In genomic region chr22:19472233-19472632, GRCh38 we compare ENCODE assay signal across 26 cellular contexts.
"Had no signal": no experiment of that assay in that cellular context is flagged by ENCODE, and none has a peak within 500 bp of the region (broad histone marks: within the 10 kb centered on the region; RNA-seq: fewer than 3 reads in every experiment).

No MANE protein-coding gene starts in this region.

- H3K27me3 ChIP-seq: colonic mucosa, gastroesophageal sphincter, heart right ventricle, left lung, ovary, sigmoid colon, stomach, thyroid gland, vagina had no signal

- H3K27ac Mint-ChIP-seq: effector memory CD8-positive, alpha-beta T cell; nephron progenitor cell; stimulated activated effector memory CD8-positive, alpha-beta T cell treated with anti-CD3 and anti-CD28 coated beads, Interleukin-12 subunit alpha, Interleukin-12 subunit beta, amount 100 ng/mL, for 72 hours had no signal

- H3K27me3 Mint-ChIP-seq: effector memory CD8-positive, alpha-beta T cell; naive thymus-derived CD8-positive, alpha-beta T cell had no signal

- H3K36me3 ChIP-seq: ovary had no signal

- H3K27ac ChIP-seq: colonic mucosa, gastroesophageal sphincter, heart right ventricle, left lung, ovary, sigmoid colon, stomach, thyroid gland, vagina had no signal

- H3K4me3 ChIP-seq: colonic mucosa, gastroesophageal sphincter, heart right ventricle, left lung, ovary, psoas muscle, sigmoid colon, stomach, thyroid gland, vagina had no signal

- H3K9me3 Mint-ChIP-seq: effector memory CD8-positive, alpha-beta T cell; naive thymus-derived CD8-positive, alpha-beta T cell; nephron progenitor cell; stimulated activated effector memory CD8-positive, alpha-beta T cell treated with anti-CD3 and anti-CD28 coated beads, Interleukin-12 subunit alpha, Interleukin-12 subunit beta, amount 100 ng/mL, for 72 hours had no signal

- ATAC-seq: effector memory CD8-positive, alpha-beta T cell; gastroesophageal sphincter; heart right ventricle; left cardiac atrium; left lung; naive thymus-derived CD8-positive, alpha-beta T cell; psoas muscle; right cardiac atrium; stimulated activated effector memory CD8-positive, alpha-beta T cell treated with anti-CD3 and anti-CD28 coated beads, Interleukin-12 subunit alpha, Interleukin-12 subunit beta, amount 100 ng/mL, for 72 hours had no signal

- H3K4me3 Mint-ChIP-seq: effector memory CD8-positive, alpha-beta T cell; nephron progenitor cell; stimulated activated effector memory CD8-positive, alpha-beta T cell treated with anti-CD3 and anti-CD28 coated beads, Interleukin-12 subunit alpha, Interleukin-12 subunit beta, amount 100 ng/mL, for 72 hours had no signal

- DNase-seq: colonic mucosa; effector memory CD8-positive, alpha-beta T cell; foreskin fibroblast; heart right ventricle; hippocampal formation; left cardiac atrium; left lung; mesendoderm; midbrain; naive thymus-derived CD8-positive, alpha-beta T cell; nephron progenitor cell; nucleus accumbens; ovary; posterior cingulate gyrus; psoas muscle; right cardiac atrium; sigmoid colon; stimulated activated CD4-positive, alpha-beta T cell treated with anti-CD3 and anti-CD28 coated beads, Interleukin-2, amount 100 ng/mL, for 24 hours; stimulated activated CD4-positive, alpha-beta T cell treated with anti-CD3 and anti-CD28 coated beads, Interleukin-4, amount 100 ng/mL, for 24 hours; stimulated activated naive CD4-positive, alpha-beta T cell treated with Interleukin-2 at 50 U/mL for 16 hours; stomach; thyroid gland; trophoblast cell had no signal

- H3K9me3 ChIP-seq: colonic mucosa, gastroesophageal sphincter, heart right ventricle, left lung, ovary, psoas muscle, sigmoid colon, stomach, thyroid gland, vagina had no signal
